ENCODE assay signal across 18 cellular contexts in the genomic region with DNA sequence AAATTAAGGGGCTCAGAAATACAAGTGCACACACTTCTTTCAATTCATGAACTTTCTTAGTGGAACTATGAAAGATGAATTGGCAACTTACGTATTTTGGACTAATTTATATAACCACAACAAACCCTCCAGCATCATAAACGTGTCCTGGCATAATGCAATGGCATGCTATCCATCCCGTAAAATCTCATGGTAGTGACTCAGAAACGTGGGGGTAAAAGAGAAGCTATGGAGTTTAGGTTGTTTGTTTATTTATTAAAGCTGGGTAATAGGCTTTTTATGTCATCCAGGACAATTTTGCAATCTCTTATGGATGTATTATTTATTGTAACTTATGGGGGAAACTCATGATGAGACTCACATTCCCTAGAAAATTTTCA.
DNase-seq lines count a peak whose midpoint lies in the region; ATAC-seq and TF ChIP-seq lines count a peak whose summit lies in the region.
"Had no signal": no experiment of that assay in that cellular context is flagged by ENCODE, and none has a peak within 500 bp of the region (broad histone marks: within the 10 kb centered on the region; RNA-seq: fewer than 3 reads in every experiment).

No MANE protein-coding gene starts in this region.

- no peaks in the 10 kb centered on the region for H3K79me2 ChIP-seq in GM23338 (replicated peaks; ENCODE audit: insufficient read depth)

- H3K4me1 Mint-ChIP-seq in GM23338: peaks cover 6% of the 10 kb centered on the region; the same call in 2 of the 3 replicates
- H3K4me1 Mint-ChIP-seq: CD4-positive, CD25-positive, alpha-beta regulatory T cell; CD8-positive, alpha-beta memory T cell; H9; IgD-negative memory B cell had no signal

- ATAC-seq in GM23338: no peak
- ATAC-seq in HG03457 (IDR thresholded peaks at IDR 0.05; ENCODE audit: unreplicated experiment): no peak
- ATAC-seq in HG02870 (IDR thresholded peaks at IDR 0.05; ENCODE audit: unreplicated experiment): no peak
- no peak for ATAC-seq in GM19467 (IDR thresholded peaks at IDR 0.05; ENCODE audit: unreplicated experiment)

- no peaks in the 10 kb centered on the region for H3K4me1 ChIP-seq in GM23338 (ENCODE audit: insufficient read depth)
- H3K4me1 ChIP-seq: BE2C had no signal

- no peaks in the 10 kb centered on the region for H4K20me1 ChIP-seq in GM23338 (replicated peaks; ENCODE audit: insufficient read depth)

- POLR2A ChIA-PET in HEK293T (lab: Yijun Ruan, JAX): no interaction called here

- H3K27me3 Mint-ChIP-seq in GM23338 (ENCODE audit: insufficient read depth, low read depth, poor library complexity): no peaks in the 10 kb centered on the region

- no peak overlapping the region for H3K4me3 Mint-ChIP-seq in GM23338
- H3K4me3 Mint-ChIP-seq: CD4-positive, CD25-positive, alpha-beta regulatory T cell; CD8-positive, alpha-beta memory T cell; H9; IgD-negative memory B cell had no signal

- 0 out of 2 replicates have a peak, but pooled peaks have one; percentile 1 for TF ChIP-seq CTCF in 22Rv1 (IDR thresholded peaks at IDR 0.05)
- TF ChIP-seq CTCF in GM23338 (conservative IDR thresholded peaks at IDR 0.05; ENCODE audit: low read depth in 2 of 2): no peak
- TF ChIP-seq CTCF in epithelial cell of esophagus (IDR thresholded peaks at IDR 0.05; ENCODE audit: insufficient read depth, low read depth, low read length, missing control alignments): no peak

- 0 out of 2 replicates have a peak, but pooled peaks cover 3% of the 10 kb centered on the region for H3K9me2 ChIP-seq in GM23338 (ENCODE audit: insufficient read depth)

- H3K27ac Mint-ChIP-seq in GM23338: peak overlapping the region; percentile 81
- H3K27ac Mint-ChIP-seq: CD4-positive, CD25-positive, alpha-beta regulatory T cell; CD8-positive, alpha-beta memory T cell; H9; IgD-negative memory B cell had no signal

- CTCF ChIA-PET in HEK293T (lab: Yijun Ruan, JAX): no interaction called here

- H2AFZ ChIP-seq in GM23338: no peak overlapping the region

- H3F3A ChIP-seq in GM23338 (replicated peaks; ENCODE audit: low read depth): no peaks in the 10 kb centered on the region

- 0 out of 2 replicates have a peak, but pooled peaks cover 5% of the 10 kb centered on the region for H3K36me3 ChIP-seq in GM23338 (ENCODE audit: insufficient read depth)
- H3K36me3 ChIP-seq: BE2C had no signal

- no peaks in the 10 kb centered on the region for H3K9me3 Mint-ChIP-seq in GM23338

- no peaks in the 10 kb centered on the region for H3K36me3 Mint-ChIP-seq in GM23338 (ENCODE audit: low read depth)
- H3K36me3 Mint-ChIP-seq: CD4-positive, CD25-positive, alpha-beta regulatory T cell; CD8-positive, alpha-beta memory T cell; IgD-negative memory B cell had no signal

- no peaks in the 10 kb centered on the region for H3K27me3 ChIP-seq in GM23338 (ENCODE audit: insufficient read depth)
- H3K27me3 ChIP-seq: BE2C had no signal

- no peak overlapping the region for H3K27ac ChIP-seq in 22Rv1
- no peak overlapping the region for H3K27ac ChIP-seq in GM23338 (ENCODE audit: low read depth)

- no peak overlapping the region for H3K4me3 ChIP-seq in GM23338
- H3K4me3 ChIP-seq in epithelial cell of esophagus (ENCODE audit: low read length): no peak overlapping the region

- no peak overlapping the region for H3K4me2 ChIP-seq in GM23338

- DNase-seq in GM23338 (ENCODE audit: low spot score) (no peak), T1000 (lab: John Stamatoyannopoulos, UW) (peak; percentile 45), epithelial cell of esophagus (ENCODE audit: low read depth) (peak; percentile 64), HEK293T (ENCODE audit: extremely low spot score) (no peak)
- DNase-seq: BE2C; C1 segment of cervical spinal cord; CD4-positive, CD25-positive, alpha-beta regulatory T cell; CD8-positive, alpha-beta memory T cell; DMS 273 treated with DMSO at 0.1 percent for 48 hours; DND-41; GDM1; H9; KBM-7 had no signal

TF ChIP-seq in GM23338, 12 proteins besides CTCF, POLR2A, EP300 and RAD21 (continues in another document):
- no peak for TF ChIP-seq EZH2 (IDR thresholded peaks at IDR 0.05; ENCODE audit: low read depth, unreplicated experiment)
- TF ChIP-seq, protein P1, sequence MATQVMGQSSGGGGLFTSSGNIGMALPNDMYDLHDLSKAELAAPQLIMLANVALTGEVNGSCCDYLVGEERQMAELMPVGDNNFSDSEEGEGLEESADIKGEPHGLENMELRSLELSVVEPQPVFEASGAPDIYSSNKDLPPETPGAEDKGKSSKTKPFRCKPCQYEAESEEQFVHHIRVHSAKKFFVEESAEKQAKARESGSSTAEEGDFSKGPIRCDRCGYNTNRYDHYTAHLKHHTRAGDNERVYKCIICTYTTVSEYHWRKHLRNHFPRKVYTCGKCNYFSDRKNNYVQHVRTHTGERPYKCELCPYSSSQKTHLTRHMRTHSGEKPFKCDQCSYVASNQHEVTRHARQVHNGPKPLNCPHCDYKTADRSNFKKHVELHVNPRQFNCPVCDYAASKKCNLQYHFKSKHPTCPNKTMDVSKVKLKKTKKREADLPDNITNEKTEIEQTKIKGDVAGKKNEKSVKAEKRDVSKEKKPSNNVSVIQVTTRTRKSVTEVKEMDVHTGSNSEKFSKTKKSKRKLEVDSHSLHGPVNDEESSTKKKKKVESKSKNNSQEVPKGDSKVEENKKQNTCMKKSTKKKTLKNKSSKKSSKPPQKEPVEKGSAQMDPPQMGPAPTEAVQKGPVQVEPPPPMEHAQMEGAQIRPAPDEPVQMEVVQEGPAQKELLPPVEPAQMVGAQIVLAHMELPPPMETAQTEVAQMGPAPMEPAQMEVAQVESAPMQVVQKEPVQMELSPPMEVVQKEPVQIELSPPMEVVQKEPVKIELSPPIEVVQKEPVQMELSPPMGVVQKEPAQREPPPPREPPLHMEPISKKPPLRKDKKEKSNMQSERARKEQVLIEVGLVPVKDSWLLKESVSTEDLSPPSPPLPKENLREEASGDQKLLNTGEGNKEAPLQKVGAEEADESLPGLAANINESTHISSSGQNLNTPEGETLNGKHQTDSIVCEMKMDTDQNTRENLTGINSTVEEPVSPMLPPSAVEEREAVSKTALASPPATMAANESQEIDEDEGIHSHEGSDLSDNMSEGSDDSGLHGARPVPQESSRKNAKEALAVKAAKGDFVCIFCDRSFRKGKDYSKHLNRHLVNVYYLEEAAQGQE (IDR thresholded peaks at IDR 0.05; ENCODE audit: unreplicated experiment): no peak
- TF ChIP-seq, protein P2, sequence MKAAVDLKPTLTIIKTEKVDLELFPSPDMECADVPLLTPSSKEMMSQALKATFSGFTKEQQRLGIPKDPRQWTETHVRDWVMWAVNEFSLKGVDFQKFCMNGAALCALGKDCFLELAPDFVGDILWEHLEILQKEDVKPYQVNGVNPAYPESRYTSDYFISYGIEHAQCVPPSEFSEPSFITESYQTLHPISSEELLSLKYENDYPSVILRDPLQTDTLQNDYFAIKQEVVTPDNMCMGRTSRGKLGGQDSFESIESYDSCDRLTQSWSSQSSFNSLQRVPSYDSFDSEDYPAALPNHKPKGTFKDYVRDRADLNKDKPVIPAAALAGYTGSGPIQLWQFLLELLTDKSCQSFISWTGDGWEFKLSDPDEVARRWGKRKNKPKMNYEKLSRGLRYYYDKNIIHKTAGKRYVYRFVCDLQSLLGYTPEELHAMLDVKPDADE (IDR thresholded peaks at IDR 0.05): no peak
- TF ChIP-seq POLR2AphosphoS5 (IDR thresholded peaks at IDR 0.05; ENCODE audit: low read depth): no peak

TF ChIP-seq in HEK293T, 16 proteins besides CTCF, POLR2A, EP300 and RAD21:
- no peak for TF ChIP-seq SUZ12 (IDR thresholded peaks at IDR 0.05)
- no peak for TF ChIP-seq SP1 (IDR thresholded peaks at IDR 0.05)
- TF ChIP-seq BHLHE40 (IDR thresholded peaks at IDR 0.05; ENCODE audit: borderline replicate concordance): no peak
- TF ChIP-seq ZNF384 (IDR thresholded peaks at IDR 0.05): no peak
- no peak for TF ChIP-seq L3MBTL2 (conservative IDR thresholded peaks at IDR 0.05)
- no peak for TF ChIP-seq CTBP1 (IDR thresholded peaks at IDR 0.05; ENCODE audit: borderline replicate concordance)
- TF ChIP-seq ELF4 (IDR thresholded peaks at IDR 0.05): no peak
- no peak for TF ChIP-seq LEF1 (IDR thresholded peaks at IDR 0.05; ENCODE audit: borderline replicate concordance)
- no peak for TF ChIP-seq FOXA1 (IDR thresholded peaks at IDR 0.05)
- TF ChIP-seq HDGF (IDR thresholded peaks at IDR 0.05; ENCODE audit: borderline replicate concordance): no peak
- TF ChIP-seq, protein P3, sequence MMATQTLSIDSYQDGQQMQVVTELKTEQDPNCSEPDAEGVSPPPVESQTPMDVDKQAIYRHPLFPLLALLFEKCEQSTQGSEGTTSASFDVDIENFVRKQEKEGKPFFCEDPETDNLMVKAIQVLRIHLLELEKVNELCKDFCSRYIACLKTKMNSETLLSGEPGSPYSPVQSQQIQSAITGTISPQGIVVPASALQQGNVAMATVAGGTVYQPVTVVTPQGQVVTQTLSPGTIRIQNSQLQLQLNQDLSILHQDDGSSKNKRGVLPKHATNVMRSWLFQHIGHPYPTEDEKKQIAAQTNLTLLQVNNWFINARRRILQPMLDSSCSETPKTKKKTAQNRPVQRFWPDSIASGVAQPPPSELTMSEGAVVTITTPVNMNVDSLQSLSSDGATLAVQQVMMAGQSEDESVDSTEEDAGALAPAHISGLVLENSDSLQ (IDR thresholded peaks at IDR 0.05): no peak
- no peak for TF ChIP-seq ARNT (IDR thresholded peaks at IDR 0.05)
- no peak for TF ChIP-seq FOXK2 (IDR thresholded peaks at IDR 0.05)
- TF ChIP-seq TARDBP (IDR thresholded peaks at IDR 0.05): no peak
- no peak for TF ChIP-seq NFRKB (IDR thresholded peaks at IDR 0.05)
- no peak for TF ChIP-seq FOXM1 (IDR thresholded peaks at IDR 0.05; ENCODE audit: borderline replicate concordance)

Comparison
In these comparisons a context has a peak if more than half of its experiments do, and no peak if none do; other contexts are left out.
1. DNase-seq: peak in T1000 (single experiment) and epithelial cell of esophagus (single experiment); none in GM23338 (single experiment) and HEK293T (single experiment).